ENCODE assay signal across 23 cellular contexts in the genomic region with DNA sequence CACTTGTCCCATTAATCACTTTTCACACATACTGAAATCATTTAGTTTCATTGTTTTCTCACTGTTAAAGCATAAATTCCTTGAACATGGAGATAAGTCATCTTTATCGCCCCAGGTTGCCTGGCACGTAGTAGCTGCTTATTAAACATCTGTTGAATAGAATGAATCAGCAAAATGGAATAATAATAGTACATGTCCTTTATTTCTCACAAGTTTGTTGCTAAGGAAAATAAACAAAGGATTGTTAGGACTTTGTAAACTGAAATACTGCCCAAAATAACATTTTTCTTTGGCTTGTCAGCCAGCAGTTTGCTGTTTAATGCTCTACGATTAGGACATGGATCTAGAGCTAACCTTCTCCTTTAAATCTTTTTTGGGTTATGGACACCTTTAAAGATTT. TPM values are rescaled to one million over a fixed set of nuclear protein-coding genes. Genes with fewer than 3 reads are reported as not detected.
DNase-seq lines count a peak whose midpoint lies in the region; ATAC-seq and TF ChIP-seq lines count a peak whose summit lies in the region.
"Had no signal": no experiment of that assay in that cellular context is flagged by ENCODE, and none has a peak within 500 bp of the region (broad histone marks: within the 10 kb centered on the region; RNA-seq: fewer than 3 reads in every experiment).

No MANE protein-coding gene starts in this region.

- in situ Hi-C loops in astrocyte of the spinal cord (cut with HindIII; ENCODE audit: low sequenced_read_pairs): no loop called here

- no peak overlapping the region for H3K4me3 ChIP-seq in astrocyte of the spinal cord (ENCODE audit: low read depth, low read length)
- no peak overlapping the region for H3K4me3 ChIP-seq in thyroid gland (replicated peaks in 1 of 3)
- H3K4me3 ChIP-seq: gastroesophageal sphincter, ovary, skin epidermis, tibial nerve had no signal

- H3K4me1 ChIP-seq in thyroid gland: no peaks in the 10 kb centered on the region
- H3K4me1 ChIP-seq: gastroesophageal sphincter, tibial nerve had no signal

- H3K27me3 ChIP-seq in thyroid gland: no peaks in the 10 kb centered on the region
- H3K27me3 ChIP-seq: gastroesophageal sphincter, ovary, tibial nerve had no signal

- H3K9me3 Mint-ChIP-seq in activated T-cell treated with anti-CD3 and anti-CD28 coated beads, Interleukin-2, amount 50 U/mL, for 72 hours: no peaks in the 10 kb centered on the region
- no peaks in the 10 kb centered on the region for H3K9me3 Mint-ChIP-seq in activated T-cell treated with anti-CD3 and anti-CD28 coated beads, Interleukin-2, amount 50 U/mL, for 4 hours
- H3K9me3 Mint-ChIP-seq: activated CD4-positive, alpha-beta memory T cell treated with anti-CD3 and anti-CD28 coated beads for 36 hours; activated naive CD8-positive, alpha-beta T cell treated with anti-CD3 and anti-CD28 coated beads for 36 hours; CD8-positive, alpha-beta memory T cell; effector memory CD8-positive, alpha-beta T cell had no signal

- intact Hi-C loops in thyroid gland (cut with DNase I): loop anchor here (5.0 to 10.0 kb wide), 3 partner anchors 63 to 395 kb away; a partner anchor contains a TSS

- peaks cover 11 to 13% of the 10 kb centered on the region in 2 donors for H3K36me3 ChIP-seq in thyroid gland
- H3K36me3 ChIP-seq: ovary had no signal

- H3K27ac ChIP-seq in thyroid gland: peak overlapping the region in 2 of 3 donors; percentile 8 to 36
- H3K27ac ChIP-seq: 22Rv1, tibial nerve had no signal

- TF ChIP-seq CTCF in astrocyte of the spinal cord (IDR thresholded peaks at IDR 0.05; ENCODE audit: low read depth, low read length): no peak
- TF ChIP-seq CTCF in thyroid gland (IDR thresholded peaks at IDR 0.05): no peak

- peaks cover 10% of the 10 kb centered on the region for H3K4me1 Mint-ChIP-seq in activated T-cell treated with anti-CD3 and anti-CD28 coated beads, Interleukin-2, amount 50 U/mL, for 72 hours (ENCODE audit: low read depth)
- peaks cover 3% of the 10 kb centered on the region for H3K4me1 Mint-ChIP-seq in activated T-cell treated with anti-CD3 and anti-CD28 coated beads, Interleukin-2, amount 50 U/mL, for 4 hours (ENCODE audit: low read depth)
- H3K4me1 Mint-ChIP-seq: CD8-positive, alpha-beta memory T cell had no signal

- no peak overlapping the region for H3K4me3 Mint-ChIP-seq in activated T-cell treated with anti-CD3 and anti-CD28 coated beads, Interleukin-2, amount 50 U/mL, for 72 hours
- H3K4me3 Mint-ChIP-seq in activated T-cell treated with anti-CD3 and anti-CD28 coated beads, Interleukin-2, amount 50 U/mL, for 4 hours: no peak overlapping the region
- H3K4me3 Mint-ChIP-seq: activated CD4-positive, alpha-beta memory T cell treated with anti-CD3 and anti-CD28 coated beads for 36 hours; activated naive CD8-positive, alpha-beta T cell treated with anti-CD3 and anti-CD28 coated beads for 36 hours; CD8-positive, alpha-beta memory T cell; effector memory CD8-positive, alpha-beta T cell had no signal

- peaks cover 2 to 3% of the 10 kb centered on the region in 2 donors for H3K36me3 Mint-ChIP-seq in activated T-cell treated with anti-CD3 and anti-CD28 coated beads, Interleukin-2, amount 50 U/mL, for 72 hours (ENCODE audit: insufficient read depth in 2 of 2)
- peaks cover 13% of the 10 kb centered on the region for H3K36me3 Mint-ChIP-seq in activated T-cell treated with anti-CD3 and anti-CD28 coated beads, Interleukin-2, amount 50 U/mL, for 4 hours (ENCODE audit: insufficient read depth)

- H3K27me3 Mint-ChIP-seq in activated T-cell treated with anti-CD3 and anti-CD28 coated beads, Interleukin-2, amount 50 U/mL, for 72 hours (ENCODE audit: low read depth): no peaks in the 10 kb centered on the region
- H3K27me3 Mint-ChIP-seq in activated T-cell treated with anti-CD3 and anti-CD28 coated beads, Interleukin-2, amount 50 U/mL, for 4 hours (ENCODE audit: low read depth): no peaks in the 10 kb centered on the region
- H3K27me3 Mint-ChIP-seq: activated CD4-positive, alpha-beta memory T cell treated with anti-CD3 and anti-CD28 coated beads for 36 hours; activated naive CD8-positive, alpha-beta T cell treated with anti-CD3 and anti-CD28 coated beads for 36 hours; CD8-positive, alpha-beta memory T cell; effector memory CD8-positive, alpha-beta T cell had no signal

- no peak for ATAC-seq in activated T-cell treated with anti-CD3 and anti-CD28 coated beads, Interleukin-2, amount 50 U/mL, for 72 hours (replicated peaks in 1 of 2)
- ATAC-seq in activated T-cell treated with anti-CD3 and anti-CD28 coated beads, Interleukin-2, amount 50 U/mL, for 4 hours: no peak
- ATAC-seq: gastroesophageal sphincter, left ventricle myocardium superior had no signal

- H3K9me3 ChIP-seq in thyroid gland: no peaks in the 10 kb centered on the region
- H3K9me3 ChIP-seq: gastroesophageal sphincter, ovary, tibial nerve had no signal

- 73 to 77% methylated on average over 3 of the region's 3 CpGs for WGBS in thyroid gland, 2 donors

- peak overlapping the region; percentile 42 for H3K27ac Mint-ChIP-seq in activated T-cell treated with anti-CD3 and anti-CD28 coated beads, Interleukin-2, amount 50 U/mL, for 72 hours
- H3K27ac Mint-ChIP-seq: activated CD4-positive, alpha-beta memory T cell treated with anti-CD3 and anti-CD28 coated beads for 36 hours; activated naive CD8-positive, alpha-beta T cell treated with anti-CD3 and anti-CD28 coated beads for 36 hours; CD8-positive, alpha-beta memory T cell; effector memory CD8-positive, alpha-beta T cell had no signal

- TF ChIP-seq POLR2A in thyroid gland (IDR thresholded peaks at IDR 0.05): no peak

- no peak for DNase-seq in activated T-cell treated with anti-CD3 and anti-CD28 coated beads, Interleukin-2, amount 50 U/mL, for 72 hours
- DNase-seq in activated T-cell treated with anti-CD3 and anti-CD28 coated beads, Interleukin-2, amount 50 U/mL, for 4 hours: no peak
- DNase-seq in astrocyte of the spinal cord (ENCODE audit: low read depth, low spot score): peak; percentile 56
- DNase-seq in lung microvascular endothelial cell (ENCODE audit: low read depth in 2 of 2): peak; percentile 45 to 57
- DNase-seq in thyroid gland: no peak
- DNase-seq in NCI-H510A treated with DMSO at 0.1 percent for 48 hours (lab: John Stamatoyannopoulos, UW): no peak
- no peak for DNase-seq in NOMO-1 treated with DMSO at 0.1 percent for 48 hours (lab: John Stamatoyannopoulos, UW; ENCODE audit: unreplicated experiment)
- DNase-seq in amniotic stem cell (lab: John Stamatoyannopoulos, UW): no peak
- DNase-seq: activated CD4-positive, alpha-beta memory T cell treated with anti-CD3 and anti-CD28 coated beads for 36 hours; activated naive CD8-positive, alpha-beta T cell treated with anti-CD3 and anti-CD28 coated beads for 36 hours; activated T-cell treated with anti-CD3 and anti-CD28 coated beads, Interleukin-2, amount 50 U/mL, for 48 hours; CD8-positive, alpha-beta memory T cell; central memory CD4-positive, alpha-beta T cell; effector memory CD8-positive, alpha-beta T cell; left ventricle myocardium superior; NCI-H187 treated with DMSO at 0.1 percent for 48 hours; NK-92 treated with Interleukin-12 subunit alpha and Interleukin-12 subunit beta, amount 100 ng/mL, for 24 hours; ovary; stimulated activated CD4-positive, alpha-beta T cell treated with anti-CD3 and anti-CD28 coated beads, Interleukin-4, amount 100 ng/mL, for 4 hours had no signal

RNA-seq across cellular contexts. Expression of a gene that starts 17.9 kb away (rescaled TPM):
- total RNA-seq in activated T-cell treated with anti-CD3 and anti-CD28 coated beads, Interleukin-2, amount 50 U/mL, for 72 hours: 10 to 100 TPM; 24.8 TPM
- 10 to 100 TPM; 12.2 to 13.5 (median 12.3) TPM for total RNA-seq in activated T-cell treated with anti-CD3 and anti-CD28 coated beads, Interleukin-2, amount 50 U/mL, for 4 hours
- total RNA-seq in lung microvascular endothelial cell: 22.0 and 35.7 TPM in 2 replicates
- total RNA-seq in thyroid gland: 10 to 100 TPM; 39.5 to 66.1 (median 60.8) TPM

RNA-seq across cellular contexts. Expression of a gene that starts 17.9 kb away (rescaled TPM):
- total RNA-seq in activated T-cell treated with anti-CD3 and anti-CD28 coated beads, Interleukin-2, amount 50 U/mL, for 72 hours: 10 to 100 TPM; 52.0 to 52.2 TPM
- 10 to 100 TPM; 81.5 to 93.9 (median 88.8) TPM for total RNA-seq in activated T-cell treated with anti-CD3 and anti-CD28 coated beads, Interleukin-2, amount 50 U/mL, for 4 hours
- total RNA-seq in lung microvascular endothelial cell (60.1 and 66.1 TPM in 2 replicates), thyroid gland (100 to 1,000 TPM in 1 of 4 donors, 10 to 100 TPM in 3; 68.5 to 117 (median 80.9) TPM)

Comparison
In these comparisons a context has a peak if more than half of its experiments do, and no peak if none do; other contexts are left out.
1. DNase-seq: peak in astrocyte of the spinal cord (single experiment) and lung microvascular endothelial cell (2 of 2); none in activated T-cell treated with anti-CD3 and anti-CD28 coated beads, Interleukin-2, amount 50 U/mL, for 72 hours (0 of 2), activated T-cell treated with anti-CD3 and anti-CD28 coated beads, Interleukin-2, amount 50 U/mL, for 4 hours (single experiment), thyroid gland (0 of 2), NCI-H510A treated with DMSO at 0.1 percent for 48 hours (single experiment), NOMO-1 treated with DMSO at 0.1 percent for 48 hours (single experiment) and amniotic stem cell (single experiment).